2 cellular contexts compared by ENCODE assay signal in genomic region chr3:169630852-169631251, GRCh38.
TF ChIP-seq lines count a peak whose summit lies in the region.

No MANE protein-coding gene starts in this region.

TF ChIP-seq in HEK293, 187 proteins besides CTCF, POLR2A, EP300 and RAD21 (continued from another document):
- TF ChIP-seq, protein P1, sequence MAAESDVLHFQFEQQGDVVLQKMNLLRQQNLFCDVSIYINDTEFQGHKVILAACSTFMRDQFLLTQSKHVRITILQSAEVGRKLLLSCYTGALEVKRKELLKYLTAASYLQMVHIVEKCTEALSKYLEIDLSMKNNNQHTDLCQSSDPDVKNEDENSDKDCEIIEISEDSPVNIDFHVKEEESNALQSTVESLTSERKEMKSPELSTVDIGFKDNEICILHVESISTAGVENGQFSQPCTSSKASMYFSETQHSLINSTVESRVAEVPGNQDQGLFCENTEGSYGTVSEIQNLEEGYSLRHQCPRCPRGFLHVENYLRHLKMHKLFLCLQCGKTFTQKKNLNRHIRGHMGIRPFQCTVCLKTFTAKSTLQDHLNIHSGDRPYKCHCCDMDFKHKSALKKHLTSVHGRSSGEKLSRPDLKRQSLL (tag by site-specific recombination; IDR thresholded peaks at IDR 0.05): no peak
- TF ChIP-seq, protein P2, sequence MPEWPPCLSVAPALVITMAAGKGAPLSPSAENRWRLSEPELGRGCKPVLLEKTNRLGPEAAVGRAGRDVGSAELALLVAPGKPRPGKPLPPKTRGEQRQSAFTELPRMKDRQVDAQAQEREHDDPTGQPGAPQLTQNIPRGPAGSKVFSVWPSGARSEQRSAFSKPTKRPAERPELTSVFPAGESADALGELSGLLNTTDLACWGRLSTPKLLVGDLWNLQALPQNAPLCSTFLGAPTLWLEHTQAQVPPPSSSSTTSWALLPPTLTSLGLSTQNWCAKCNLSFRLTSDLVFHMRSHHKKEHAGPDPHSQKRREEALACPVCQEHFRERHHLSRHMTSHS (tag by site-specific recombination; IDR thresholded peaks at IDR 0.05): no peak
- TF ChIP-seq ZBTB17 (tag by site-specific recombination; IDR thresholded peaks at IDR 0.05) (peak; percentile 68), ZNF600 (tag by site-specific recombination; IDR thresholded peaks at IDR 0.05) (peak; percentile 59), ZNF670 (tag by site-specific recombination; IDR thresholded peaks at IDR 0.05; ENCODE audit: low read depth) (no peak), ZBTB48 (tag by site-specific recombination; IDR thresholded peaks at IDR 0.05) (0 out of 2 replicates have a peak, but pooled peaks have one; percentile 23)

TF ChIP-seq in endothelial cell of umbilical vein, 7 proteins besides CTCF, POLR2A, EP300 and RAD21 (continued from another document):
- TF ChIP-seq FOS (IDR thresholded peaks at IDR 0.05; ENCODE audit: borderline replicate concordance, insufficient read depth, low read length) (no peak), EZH2 (IDR thresholded peaks at IDR 0.05; ENCODE audit: borderline replicate concordance, low read depth, low read length, severe bottlenecking) (no peak), POLR2AphosphoS5 (IDR thresholded peaks at IDR 0.05; ENCODE audit: insufficient read depth, low read depth, low read length) (no peak)
